ENCODE assay signal across 8 cellular contexts in the genomic region with DNA sequence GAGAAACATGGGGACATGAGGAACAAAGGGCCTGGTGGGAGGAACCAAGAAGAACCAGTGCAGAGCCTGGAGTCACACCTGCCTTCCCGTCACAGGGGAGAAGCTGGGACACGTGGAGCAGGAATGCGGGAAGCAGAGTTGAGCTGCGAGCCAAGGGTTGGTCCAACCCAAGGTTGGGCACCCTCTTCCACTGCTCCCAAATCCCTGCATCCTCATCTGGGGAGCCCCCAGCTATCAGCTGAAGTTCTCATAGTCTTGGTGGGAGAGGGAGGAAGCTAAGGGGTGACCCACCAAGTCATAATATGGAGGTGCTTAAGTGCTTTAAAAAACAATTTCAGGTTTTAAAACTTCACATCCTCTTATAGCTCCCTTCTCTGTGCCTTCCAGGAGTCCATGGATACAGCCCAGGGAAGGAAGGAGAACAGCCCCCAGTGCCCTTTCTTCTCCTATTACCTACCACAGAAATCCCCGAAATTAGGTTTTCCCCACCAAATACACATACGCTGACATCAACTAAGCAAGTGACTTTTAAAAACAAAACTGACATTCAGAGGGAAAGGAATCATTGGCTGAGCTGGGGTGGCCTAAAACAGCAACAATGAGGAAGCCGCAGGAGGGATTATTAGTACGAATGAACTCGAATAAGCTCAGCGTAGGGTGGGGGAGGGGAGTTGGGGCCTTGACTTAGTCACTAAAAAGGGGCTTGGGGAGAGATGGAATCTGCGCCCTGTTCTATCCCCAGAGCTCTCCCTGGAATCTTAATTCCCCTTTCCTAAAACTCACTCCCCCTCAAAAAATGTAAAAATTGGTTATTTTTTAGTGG. TPM values are rescaled to one million over a fixed set of nuclear protein-coding genes. Genes with fewer than 3 reads are reported as not detected.
A peak's percentile ranks its signal among the peaks of the same experiment; 100 is the strongest.
DNase-seq lines count a peak whose midpoint lies in the region; FAIRE-seq and TF ChIP-seq lines count a peak whose summit lies in the region.
"Had no signal": no experiment of that assay in that cellular context is flagged by ENCODE, and none has a peak within 500 bp of the region (broad histone marks: within the 10 kb centered on the region; RNA-seq: fewer than 3 reads in every experiment).

No MANE protein-coding gene starts in this region.

- H3K9me3 ChIP-seq in OCI-LY7 (ENCODE audit: low read length) (no peaks in the 10 kb centered on the region), H1 (ENCODE audit: insufficient read depth in 2 of 2, low read depth in 1 of 2, low read length in 1 of 2) (no peaks in the 10 kb centered on the region)

- TF ChIP-seq POLR2A in H1 (IDR thresholded peaks at IDR 0.05; ENCODE audit: control extremely low read depth in 1 of 2, low read depth in 2 of 2, low read length in 2 of 2): peak; percentile 55 to 86

- H3K14ac ChIP-seq in H1 (ENCODE audit: insufficient read length): no peak overlapping the region

- peaks cover 22% of the 10 kb centered on the region for H3K4me1 ChIP-seq in OCI-LY7 (ENCODE audit: insufficient read depth, low read length, poor library complexity, severe bottlenecking)
- peaks cover 3 to 28% (median 16%) of the 10 kb centered on the region in 4 experiments for H3K4me1 ChIP-seq in H1 (replicated peaks in 1 of 4; ENCODE audit: control insufficient read depth in 3 of 4, insufficient read depth in 4 of 4, low read length in 3 of 4)

- no peak overlapping the region for H2BK120ac ChIP-seq in H1 (replicated peaks; ENCODE audit: low read depth, low read length)

- intact Hi-C loops in OCI-LY7 (cut with micrococcal nuclease; ENCODE audit: unreplicated experiment): no loop called here

- no peak overlapping the region for H4K8ac ChIP-seq in H1 (ENCODE audit: extremely low read depth, insufficient read depth, low read length)

- no peak overlapping the region for H3K4me2 ChIP-seq in OCI-LY7 (ENCODE audit: low read length)
- H3K4me2 ChIP-seq in H1 (ENCODE audit: insufficient read depth in 1 of 2, low read depth in 2 of 2, low read length in 2 of 2): no peak overlapping the region; a peak in 1 of 4 replicates

- H3K79me1 ChIP-seq in H1 (ENCODE audit: low read depth, low read length): peaks cover 3% of the 10 kb centered on the region; the same call in 1 of the 2 replicates

- peaks cover 24% of the 10 kb centered on the region for H3K4me1 Mint-ChIP-seq in progenitor cell of endocrine pancreas (ENCODE audit: low read depth)

- no peak overlapping the region for H2BK20ac ChIP-seq in H1 (ENCODE audit: low read length)

- TF ChIP-seq RAD21 in H1 (IDR thresholded peaks at IDR 0.05 in 1 of 2, conservative IDR thresholded peaks at IDR 0.05 in 1 of 2; ENCODE audit: low read depth in 2 of 2, low read length in 2 of 2): no peak

- DNase-seq in ELF-1 (ENCODE audit: low read depth, low spot score) (peak; percentile 39), OCI-LY7 (ENCODE audit: low spot score) (no peak), H1 (ENCODE audit: low read depth in 1 of 2, low spot score in 2 of 2) (no peak), progenitor cell of endocrine pancreas (ENCODE audit: low spot score, unreplicated experiment) (no peak), NCI-H524 (lab: John Stamatoyannopoulos, UW) (no peak), foreskin fibroblast (no peak), AG08396 (ENCODE audit: low spot score) (no peak)

- H4K20me1 ChIP-seq in OCI-LY7 (ENCODE audit: insufficient read depth, low read length): peaks cover 9% of the 10 kb centered on the region; the same call in 1 of the 2 replicates
- H4K20me1 ChIP-seq in H1 (replicated peaks in 1 of 2; ENCODE audit: control insufficient read depth in 1 of 2, insufficient read depth in 2 of 2, low read length in 2 of 2): peaks cover 11 to 23% of the 10 kb centered on the region in 2 experiments

- H3K9me2 ChIP-seq in OCI-LY7 (ENCODE audit: insufficient read depth, low read length): no peaks in the 10 kb centered on the region

- no peaks in the 10 kb centered on the region for H3K27me3 Mint-ChIP-seq in progenitor cell of endocrine pancreas

- H3K4me3 Mint-ChIP-seq in progenitor cell of endocrine pancreas (ENCODE audit: low read depth): no peak overlapping the region

- H2BK15ac ChIP-seq in H1 (ENCODE audit: low read length): no peak overlapping the region

- CTCF ChIA-PET in OCI-LY7 (lab: Charles Lee; ENCODE audit: unreplicated experiment) (no interaction called here), H1 (lab: Charles Lee; ENCODE audit: partially characterized antibody) (interaction anchor here (0.7 to 6.8 kb wide), 14 partner anchors 11 to 1019 kb away, joined by 3 to 47 read pairs (median 4); a partner anchor contains a TSS)

- POLR2A ChIA-PET in OCI-LY7 (lab: Charles Lee): interaction anchor here (0.7 to 1.9 kb wide), 5 partner anchors 25 to 45 kb away, joined by 3 to 8 read pairs (median 4); a partner anchor contains a TSS
- POLR2A ChIA-PET in H1 (lab: Charles Lee; ENCODE audit: partially characterized antibody): interaction anchor here (0.7 to 15.6 kb wide), 22 partner anchors 9 to 237 kb away, joined by 3 to 656 read pairs (median 4); a partner anchor contains a TSS

- H3K56ac ChIP-seq in H1 (replicated peaks; ENCODE audit: insufficient read length, low read depth, low read length): no peak overlapping the region

- H2BK5ac ChIP-seq in H1 (ENCODE audit: low read depth, low read length): peak overlapping the region; percentile 63; the same call in 1 of the 2 replicates

- H3K23ac ChIP-seq in H1 (ENCODE audit: insufficient read length): no peak overlapping the region

- no peak overlapping the region for H3K27ac ChIP-seq in OCI-LY7 (ENCODE audit: low read depth, low read length, poor library complexity, severe bottlenecking)
- no peak overlapping the region for H3K27ac ChIP-seq in H1 (ENCODE audit: low read depth, low read length)

- H3K23me2 ChIP-seq in H1 (ENCODE audit: low read depth, low read length): peaks cover 15% of the 10 kb centered on the region

- no peak overlapping the region for H2AK5ac ChIP-seq in H1 (ENCODE audit: low read depth, low read length)

- TSS peak; percentile 80 for BruUV-seq in OCI-LY7 (replicated peaks; lab: Mats Ljungman, UMichigan)

- peaks cover 40% of the 10 kb centered on the region for H3K36me3 Mint-ChIP-seq in progenitor cell of endocrine pancreas (ENCODE audit: insufficient read depth)

- no peak overlapping the region for H2BK12ac ChIP-seq in H1 (ENCODE audit: low read depth, low read length)

- TF ChIP-seq CTCF in OCI-LY7 (conservative IDR thresholded peaks at IDR 0.05; ENCODE audit: low read length): no peak
- TF ChIP-seq CTCF in H1 (IDR thresholded peaks at IDR 0.05; ENCODE audit: control extremely low read depth in 1 of 3, insufficient read depth in 1 of 3, low read depth in 1 of 3, low read length in 3 of 3): no peak
- no peak for TF ChIP-seq CTCF in progenitor cell of endocrine pancreas (IDR thresholded peaks at IDR 0.05; ENCODE audit: unreplicated experiment)
- TF ChIP-seq CTCF in foreskin fibroblast (IDR thresholded peaks at IDR 0.05; ENCODE audit: low read depth, low read length): no peak

- H4K91ac ChIP-seq in H1 (replicated peaks; ENCODE audit: insufficient read length, low read length): no peak overlapping the region

- H4K5ac ChIP-seq in H1 (ENCODE audit: insufficient read length, low read depth, low read length): no peak overlapping the region

- H3K4me3 ChIP-seq in OCI-LY7 (ENCODE audit: low read depth, low read length, poor library complexity, severe bottlenecking): no peak overlapping the region
- no peak overlapping the region for H3K4me3 ChIP-seq in H1 (ENCODE audit: extremely low read depth in 1 of 4, insufficient read depth in 2 of 4, low read depth in 3 of 4, low read length in 4 of 4)
- H3K4me3 ChIP-seq in foreskin fibroblast (ENCODE audit: low read depth in 1 of 2, low read length in 2 of 2): no peak overlapping the region

- no peak for TF ChIP-seq EP300 in H1 (IDR thresholded peaks at IDR 0.05; ENCODE audit: borderline replicate concordance in 1 of 2, low read depth in 2 of 2, low read length in 2 of 2)

- no peak overlapping the region for H2AFZ ChIP-seq in OCI-LY7 (ENCODE audit: low read length)
- no peak overlapping the region for H2AFZ ChIP-seq in H1 (ENCODE audit: low read length)

- WGBS in H1 (ENCODE audit: extremely low coverage in 1 of 2, insufficient coverage in 1 of 2, insufficient read length in 1 of 2, insufficient replicate concordance in 2 of 2, low coverage in 1 of 2, low lambda C conversion rate in 2 of 2, missing lambda C conversion rate in 1 of 2), 2 experiments: 84% methylated on average over 11 of the region's 11 CpGs; no CpG with 5 or more reads in 1 of the 2 experiments

- peak overlapping the region; percentile 91 for H3K27ac Mint-ChIP-seq in progenitor cell of endocrine pancreas

- H3K4ac ChIP-seq in H1 (replicated peaks; ENCODE audit: insufficient read length, low read depth, low read length): no peak overlapping the region

- H3K36me3 ChIP-seq in OCI-LY7 (ENCODE audit: insufficient read depth, low read length): peaks cover 86% of the 10 kb centered on the region
- H3K36me3 ChIP-seq in H1 (ENCODE audit: control insufficient read depth in 2 of 4, insufficient read depth in 4 of 4, low read length in 3 of 4): peaks cover 34 to 76% (median 59%) of the 10 kb centered on the region in 4 experiments

- H3K9me3 Mint-ChIP-seq in progenitor cell of endocrine pancreas (ENCODE audit: low read depth): no peaks in the 10 kb centered on the region

- no peaks in the 10 kb centered on the region for H3K27me3 ChIP-seq in H1 (replicated peaks in 1 of 4; ENCODE audit: control insufficient read depth in 3 of 4, extremely low read depth in 1 of 4, insufficient read depth in 3 of 4, low read length in 3 of 4)

- no peak overlapping the region; a peak in 1 of 7 replicates for H3K9ac ChIP-seq in H1 (replicated peaks in 1 of 4; ENCODE audit: extremely low read depth in 1 of 4, low read depth in 3 of 4, low read length in 3 of 4)

- H3K18ac ChIP-seq in H1 (ENCODE audit: extremely low read depth, low read length): no peak overlapping the region

- FAIRE-seq in H1 (lab: Jason Lieb, UNC): no peak
- FAIRE-seq: frontal cortex had no signal

- H3K79me2 ChIP-seq in OCI-LY7 (ENCODE audit: insufficient read depth, low read depth, low read length) (peaks cover 26% of the 10 kb centered on the region), H1 (ENCODE audit: control insufficient read depth in 1 of 2, insufficient read depth in 2 of 2, low read length in 2 of 2) (peaks cover 3 to 25% of the 10 kb centered on the region in 2 experiments)

RNA-seq across cellular contexts. Expression of a gene that starts 4.5 kb away (rescaled TPM):
- 574 and 654 TPM in 2 replicates for total RNA-seq in OCI-LY7 (2014; rRNA removed; shearing (Covaris generic))
- total RNA-seq in OCI-LY7 (2022): 415 and 468 TPM in 2 replicates
- total RNA-seq in H1 (2021; fragmentation: NEBNext Ultra II Directional; extraction: Animal tissue kit (Norgen Biotek cat#: 25700)): 1,130 and 1,137 TPM in 2 replicates
- 1,664 and 2,279 TPM in 2 replicates for polyA plus RNA-seq in H1 (2011; rRNA removed)
- polyA plus RNA-seq in H1 (2011; cell fraction: cytosol; rRNA removed): 2,537 TPM
- polyA plus RNA-seq in H1 (2011; cell fraction: nucleus; rRNA removed): 757 TPM
- 1,613 to 1,753 TPM (median 1,678 TPM) in 4 replicates for polyA plus RNA-seq in H1 (2012, experiment 1 of 2)
- polyA plus RNA-seq in H1 (2012, experiment 2 of 2): 2,029 TPM
- polyA plus RNA-seq in H1 (2013, experiment 1 of 2): 1,115 TPM
- polyA plus RNA-seq in H1 (2013, experiment 2 of 2): 1,167 TPM
- 392 and 510 TPM in 2 replicates for polyA minus RNA-seq in H1 (2011; rRNA and poly(A)+ RNA removed)
- polyA minus RNA-seq in H1 (2011; cell fraction: cytosol; rRNA and poly(A)+ RNA removed): 263 TPM
- polyA minus RNA-seq in H1 (2011; cell fraction: nucleus; rRNA and poly(A)+ RNA removed): 608 TPM
- total RNA-seq in progenitor cell of endocrine pancreas: 1,155 and 1,178 TPM in 2 replicates

RNA-seq across cellular contexts. Expression of a gene that starts 10.3 kb away (rescaled TPM):
- 56.6 and 105 TPM in 2 replicates for total RNA-seq in OCI-LY7 (2014; rRNA removed; shearing (Covaris generic))
- total RNA-seq in OCI-LY7 (2022): 62.6 and 77.6 TPM in 2 replicates
- total RNA-seq in H1 (2021; fragmentation: NEBNext Ultra II Directional; extraction: Animal tissue kit (Norgen Biotek cat#: 25700)): 162 and 163 TPM in 2 replicates
- polyA plus RNA-seq in H1 (2011; rRNA removed): 146 and 202 TPM in 2 replicates
- polyA plus RNA-seq in H1 (2011; cell fraction: cytosol; rRNA removed): 203 TPM
- polyA plus RNA-seq in H1 (2011; cell fraction: nucleus; rRNA removed): 101 TPM
- polyA plus RNA-seq in H1 (2012, experiment 1 of 2): 157 to 234 TPM (median 189 TPM) in 4 replicates
- 181 TPM for polyA plus RNA-seq in H1 (2012, experiment 2 of 2)
- 142 TPM for polyA plus RNA-seq in H1 (2013, experiment 1 of 2)
- 154 TPM for polyA plus RNA-seq in H1 (2013, experiment 2 of 2)
- polyA minus RNA-seq in H1 (2011; rRNA and poly(A)+ RNA removed): 25.3 and 42.8 TPM in 2 replicates
- polyA minus RNA-seq in H1 (2011; cell fraction: cytosol; rRNA and poly(A)+ RNA removed): 43.2 TPM
- polyA minus RNA-seq in H1 (2011; cell fraction: nucleus; rRNA and poly(A)+ RNA removed): 35.9 TPM
- total RNA-seq in progenitor cell of endocrine pancreas: 169 and 172 TPM in 2 replicates

RNA-seq across cellular contexts. Expression of a gene that starts 26.6 kb away (rescaled TPM):
- total RNA-seq in OCI-LY7 (2014; rRNA removed; shearing (Covaris generic)): 59.7 and 68.3 TPM in 2 replicates
- total RNA-seq in OCI-LY7 (2022): 137 and 162 TPM in 2 replicates
- 66.3 and 78.5 TPM in 2 replicates for total RNA-seq in H1 (2021; fragmentation: NEBNext Ultra II Directional; extraction: Animal tissue kit (Norgen Biotek cat#: 25700))
- 33.9 and 40.5 TPM in 2 replicates for polyA plus RNA-seq in H1 (2011; rRNA removed)
- polyA plus RNA-seq in H1 (2011; cell fraction: cytosol; rRNA removed): 51.0 TPM
- polyA plus RNA-seq in H1 (2011; cell fraction: nucleus; rRNA removed): 228 TPM
- polyA plus RNA-seq in H1 (2012, experiment 1 of 2): 57.2 to 72.0 TPM (median 67.2 TPM) in 4 replicates
- polyA plus RNA-seq in H1 (2012, experiment 2 of 2): 14.3 TPM
- polyA plus RNA-seq in H1 (2013, experiment 1 of 2): 52.9 TPM
- polyA plus RNA-seq in H1 (2013, experiment 2 of 2): 49.6 TPM
- 78.3 and 80.3 TPM in 2 replicates for polyA minus RNA-seq in H1 (2011; rRNA and poly(A)+ RNA removed)
- 28.9 TPM for polyA minus RNA-seq in H1 (2011; cell fraction: cytosol; rRNA and poly(A)+ RNA removed)
- 139 TPM for polyA minus RNA-seq in H1 (2011; cell fraction: nucleus; rRNA and poly(A)+ RNA removed)
- total RNA-seq in progenitor cell of endocrine pancreas: 202 and 207 TPM in 2 replicates

RNA-seq across cellular contexts. Expression of a gene that starts 34.6 kb away (rescaled TPM):
- total RNA-seq in OCI-LY7 (2014; rRNA removed; shearing (Covaris generic)): 74.6 and 85.9 TPM in 2 replicates
- total RNA-seq in OCI-LY7 (2022) (108 and 112 TPM in 2 replicates), progenitor cell of endocrine pancreas (102 TPM in 2 replicates)
- total RNA-seq in H1 (2021; fragmentation: NEBNext Ultra II Directional; extraction: Animal tissue kit (Norgen Biotek cat#: 25700)): 85.1 and 86.9 TPM in 2 replicates
- polyA plus RNA-seq in H1 (2011; rRNA removed): 165 and 174 TPM in 2 replicates
- polyA plus RNA-seq in H1 (2011; cell fraction: cytosol; rRNA removed): 109 TPM
- polyA plus RNA-seq in H1 (2011; cell fraction: nucleus; rRNA removed): 167 TPM
- 58.5 to 85.3 TPM (median 79.3 TPM) in 4 replicates for polyA plus RNA-seq in H1 (2012, experiment 1 of 2)
- 88.6 TPM for polyA plus RNA-seq in H1 (2012, experiment 2 of 2)
- polyA plus RNA-seq in H1 (2013, experiment 1 of 2): 133 TPM
- 120 TPM for polyA plus RNA-seq in H1 (2013, experiment 2 of 2)
- 180 and 199 TPM in 2 replicates for polyA minus RNA-seq in H1 (2011; rRNA and poly(A)+ RNA removed)
- 107 TPM for polyA minus RNA-seq in H1 (2011; cell fraction: cytosol; rRNA and poly(A)+ RNA removed)
- 81.1 TPM for polyA minus RNA-seq in H1 (2011; cell fraction: nucleus; rRNA and poly(A)+ RNA removed)

RNA-seq across cellular contexts. Expression of a gene that starts 44.6 kb away (rescaled TPM):
- 11.9 and 12.6 TPM in 2 replicates for total RNA-seq in OCI-LY7 (2014; rRNA removed; shearing (Covaris generic))
- total RNA-seq in OCI-LY7 (2022) (15.8 and 16.5 TPM in 2 replicates), progenitor cell of endocrine pancreas (12.0 and 13.8 TPM in 2 replicates)
- total RNA-seq in H1 (2021; fragmentation: NEBNext Ultra II Directional; extraction: Animal tissue kit (Norgen Biotek cat#: 25700)): 11.2 and 12.5 TPM in 2 replicates
- 4.0 and 5.1 TPM in 2 replicates for polyA plus RNA-seq in H1 (2011; rRNA removed)
- polyA plus RNA-seq in H1 (2011; cell fraction: cytosol; rRNA removed): 4.3 TPM
- 7.6 TPM for polyA plus RNA-seq in H1 (2011; cell fraction: nucleus; rRNA removed)
- polyA plus RNA-seq in H1 (2012, experiment 1 of 2): 4.6 to 7.7 TPM (median 5.1 TPM) in 4 replicates
- 3.7 TPM for polyA plus RNA-seq in H1 (2012, experiment 2 of 2)
- polyA plus RNA-seq in H1 (2013, experiment 1 of 2): 4.2 TPM
- polyA plus RNA-seq in H1 (2013, experiment 2 of 2): 3.9 TPM
- polyA minus RNA-seq in H1 (2011; rRNA and poly(A)+ RNA removed): 10.7 and 15.3 TPM in 2 replicates
- polyA minus RNA-seq in H1 (2011; cell fraction: cytosol; rRNA and poly(A)+ RNA removed): 7.1 TPM
- polyA minus RNA-seq in H1 (2011; cell fraction: nucleus; rRNA and poly(A)+ RNA removed): 34.0 TPM
